In genomic region chr4:30600246-30600645, GRCh38 we compare ENCODE assay signal across 14 cellular contexts.
DNase-seq lines count a peak whose midpoint lies in the region; ATAC-seq and TF ChIP-seq lines count a peak whose summit lies in the region.
"Had no signal": no experiment of that assay in that cellular context is flagged by ENCODE, and none has a peak within 500 bp of the region (broad histone marks: within the 10 kb centered on the region; RNA-seq: fewer than 3 reads in every experiment).

No MANE protein-coding gene starts in this region.

- H3K4me1 ChIP-seq in ectodermal cell (ENCODE audit: control insufficient read depth, insufficient read depth, low read length) (peaks cover 10% of the 10 kb centered on the region), colonic mucosa (no peaks in the 10 kb centered on the region)
- H3K4me1 ChIP-seq: lower lobe of right lung had no signal

- no peak for ATAC-seq in HG03439 (IDR thresholded peaks at IDR 0.05; ENCODE audit: unreplicated experiment)
- ATAC-seq: lower lobe of right lung had no signal

- no peaks in the 10 kb centered on the region for H3K9me3 ChIP-seq in ectodermal cell (ENCODE audit: control insufficient read depth, low read length)
- H3K9me3 ChIP-seq in colonic mucosa, result no peaks in the 10 kb centered on the region
- H3K9me3 ChIP-seq: lower lobe of right lung had no signal

- H3K4me3 ChIP-seq in ectodermal cell (ENCODE audit: insufficient read depth, low read depth, low read length), result no peak overlapping the region
- no peak overlapping the region for H3K4me3 ChIP-seq in colonic mucosa
- H3K4me3 ChIP-seq: lower lobe of right lung had no signal

- 1 to 4% methylated on average over 2 to 3 of the region's 3 CpGs for WGBS in ectodermal cell, 2 experiments

- H3K27ac ChIP-seq in ectodermal cell (ENCODE audit: insufficient read depth, low read depth, low read length, poor library complexity, severe bottlenecking) (peak overlapping the region; percentile 45), colonic mucosa (no peak overlapping the region)
- H3K27ac ChIP-seq: lower lobe of right lung had no signal

- H3K9ac ChIP-seq in colonic mucosa (ENCODE audit: low read depth in 2 of 2, low read length in 2 of 2), result no peak overlapping the region

- no peak for TF ChIP-seq CTCF in colonic mucosa (IDR thresholded peaks at IDR 0.05)

- H3K36me3 ChIP-seq in ectodermal cell (ENCODE audit: control insufficient read depth, insufficient read depth, low read length) (no peaks in the 10 kb centered on the region), colonic mucosa (no peaks in the 10 kb centered on the region)
- H3K36me3 ChIP-seq: lower lobe of right lung had no signal

- DNase-seq in ELR (ENCODE audit: low read depth) (peak; percentile 83), NCI-H526 (lab: John Stamatoyannopoulos, UW) (peak; percentile 41 to 73), iris pigment epithelial cell (ENCODE audit: low read depth) (peak; percentile 10), SW480 (ENCODE audit: low spot score) (no peak), colonic mucosa (no peak)
- DNase-seq in activated CD4-positive, CD25-positive, alpha-beta regulatory T cell treated with anti-CD3 and anti-CD28 coated beads, Interleukin-2, amount 50 U/mL, for 72 hours, result no peak
- DNase-seq: activated CD4-positive, alpha-beta T cell treated with anti-CD3 and anti-CD28 coated beads, Interleukin-2, amount 50 U/mL, for 1 hour; activated T-cell treated with anti-CD3 and anti-CD28 coated beads, Interleukin-2, amount 50 U/mL, for 1 hour; Calu3; GF-D8; lower lobe of right lung; NCI-H1048 had no signal

- intact Hi-C loops in colonic mucosa (cut with DNase I), result no loop called here

- H3K27me3 ChIP-seq in ectodermal cell (ENCODE audit: control insufficient read depth, insufficient read depth, low read length, poor library complexity, severe bottlenecking) (no peaks in the 10 kb centered on the region), colonic mucosa (no peaks in the 10 kb centered on the region)

Comparison
In these comparisons a context has a peak if more than half of its experiments do, and no peak if none do; other contexts are left out.
1. DNase-seq: peak in ELR (single experiment), NCI-H526 (2 of 2) and iris pigment epithelial cell (single experiment); none in SW480 (single experiment), activated CD4-positive, CD25-positive, alpha-beta regulatory T cell treated with anti-CD3 and anti-CD28 coated beads, Interleukin-2, amount 50 U/mL, for 72 hours (single experiment) and colonic mucosa (single experiment).